12 cellular contexts compared by ENCODE assay signal in genomic region chr1:2019571-2020309, GRCh38. TPM values are rescaled to one million over a fixed set of nuclear protein-coding genes. Genes with fewer than 3 reads are reported as not detected.
DNase-seq lines count a peak whose midpoint lies in the region; ATAC-seq and TF ChIP-seq lines count a peak whose summit lies in the region.
"Had no signal": no experiment of that assay in that cellular context is flagged by ENCODE, and none has a peak within 500 bp of the region (broad histone marks: within the 10 kb centered on the region; RNA-seq: fewer than 3 reads in every experiment).

No MANE protein-coding gene starts in this region.

- H3K4me2 ChIP-seq in neural cell (ENCODE audit: low read length) = no peak overlapping the region

- no peaks in the 10 kb centered on the region for H3K9me2 ChIP-seq in neural cell (ENCODE audit: insufficient read depth, low read length)

- H3K27me3 ChIP-seq in RWPE2 (ENCODE audit: insufficient read depth, poor library complexity, severe bottlenecking) = peaks cover 46% of the 10 kb centered on the region
- H3K27me3 ChIP-seq in esophagus squamous epithelium = peaks cover 7 to 100% (median 16%) of the 10 kb centered on the region in 4 donors
- peaks cover 25% of the 10 kb centered on the region for H3K27me3 ChIP-seq in neural cell (ENCODE audit: insufficient read depth, low read depth, low read length)

- TF ChIP-seq POLR2A in esophagus squamous epithelium (IDR thresholded peaks at IDR 0.05) = no peak

- H3F3A ChIP-seq in neural cell (ENCODE audit: insufficient read depth, low read length, poor library complexity, severe bottlenecking) = no peaks in the 10 kb centered on the region

- no peaks in the 10 kb centered on the region for H3K9me3 ChIP-seq in ES-I3 (ENCODE audit: control insufficient read depth, insufficient read depth, low read length)
- H3K9me3 ChIP-seq in RWPE2 (ENCODE audit: severe bottlenecking) = no peaks in the 10 kb centered on the region
- H3K9me3 ChIP-seq in esophagus squamous epithelium = no peaks in the 10 kb centered on the region
- H3K9me3 ChIP-seq in neural cell (ENCODE audit: low read length) = no peaks in the 10 kb centered on the region

- TF ChIP-seq RAD21 in neural cell (conservative IDR thresholded peaks at IDR 0.05) = no peak

- H3K9ac ChIP-seq in ES-I3 (ENCODE audit: low read depth, low read length) (peak overlapping the region; percentile 30; the same call in 1 of the 2 replicates), neural cell (ENCODE audit: low read length) (no peak overlapping the region)

- ATAC-seq in RWPE2 (ENCODE audit: low read depth) (no peak), GM18517 (IDR thresholded peaks at IDR 0.05; ENCODE audit: unreplicated experiment) (no peak), HG03565 (IDR thresholded peaks at IDR 0.05; ENCODE audit: unreplicated experiment) (no peak)
- ATAC-seq: PC-3 had no signal

- TF ChIP-seq CTCF in RWPE2 (IDR thresholded peaks at IDR 0.05; ENCODE audit: poor library complexity, severe bottlenecking) (no peak), esophagus squamous epithelium (IDR thresholded peaks at IDR 0.05) (no peak), neural cell (IDR thresholded peaks at IDR 0.05; ENCODE audit: poor library complexity, severe bottlenecking) (no peak)

- TF ChIP-seq EP300 in neural cell (conservative IDR thresholded peaks at IDR 0.05; ENCODE audit: poor library complexity, severe bottlenecking) = no peak

- no peaks in the 10 kb centered on the region for H4K20me1 ChIP-seq in neural cell (ENCODE audit: insufficient read depth)

- no peak overlapping the region for H2AFZ ChIP-seq in neural cell (ENCODE audit: low read depth, low read length)

- H3K36me3 ChIP-seq in ES-I3 (ENCODE audit: insufficient read depth, low read length) (no peaks in the 10 kb centered on the region), RWPE2 (ENCODE audit: low read depth) (no peaks in the 10 kb centered on the region), esophagus squamous epithelium (no peaks in the 10 kb centered on the region), neural cell (ENCODE audit: insufficient read depth, low read length) (no peaks in the 10 kb centered on the region)

- WGBS in esophagus squamous epithelium, 2 donors = 43 to 64% methylated on average over 3 to 6 of the region's 61 CpGs

- H3K27ac ChIP-seq in RWPE2 (ENCODE audit: poor library complexity, severe bottlenecking) (no peak overlapping the region), esophagus squamous epithelium (no peak overlapping the region), neural cell (ENCODE audit: low read length) (no peak overlapping the region)

- peak overlapping the region; percentile 22 for H3K4me3 ChIP-seq in RWPE2 (ENCODE audit: severe bottlenecking)
- H3K4me3 ChIP-seq in esophagus squamous epithelium = peak overlapping the region in 3 of 4 donors; percentile 29 to 58 (median 44)
- H3K4me3 ChIP-seq in neural cell (ENCODE audit: low read length) = peak overlapping the region; percentile 39

- H3K4me1 ChIP-seq in ES-I3 (ENCODE audit: insufficient read depth, low read length) (peaks cover 11% of the 10 kb centered on the region; the same call in 1 of the 2 replicates), RWPE2 (ENCODE audit: insufficient read depth, poor library complexity, severe bottlenecking) (no peaks in the 10 kb centered on the region), esophagus squamous epithelium (peaks cover 0 to 23% (median 8%) of the 10 kb centered on the region in 3 donors)

- H3K79me2 ChIP-seq in neural cell (replicated peaks; ENCODE audit: insufficient read depth, low read length) = no peaks in the 10 kb centered on the region

- intact Hi-C loops in esophagus squamous epithelium (cut with DNase I) = no loop called here

- DNase-seq in RWPE2 (ENCODE audit: low spot score) (no peak), esophagus squamous epithelium (lab: John Stamatoyannopoulos, UW) (no peak), epidermal melanocyte (ENCODE audit: insufficient read length, low spot score) (no peak), NCI-H69 (lab: John Stamatoyannopoulos, UW) (no peak)
- DNase-seq: activated CD4-positive, CD25-positive, alpha-beta regulatory T cell treated with anti-CD3 and anti-CD28 coated beads, Interleukin-2, amount 50 U/mL, for 72 hours; NCI-H1092 treated with DMSO at 0.1 percent for 48 hours; PC-3 had no signal

TF ChIP-seq in neural cell, 6 proteins besides CTCF, POLR2A, EP300 and RAD21:
- TF ChIP-seq EZH2 (IDR thresholded peaks at IDR 0.05; ENCODE audit: borderline replicate concordance, insufficient read depth, low read length, poor library complexity, severe bottlenecking) (no peak), MXI1 (conservative IDR thresholded peaks at IDR 0.05; ENCODE audit: poor library complexity, severe bottlenecking) (no peak), TAF1 (IDR thresholded peaks at IDR 0.05; ENCODE audit: low read depth) (no peak), POLR2AphosphoS5 (IDR thresholded peaks at IDR 0.05) (no peak), SMC3 (conservative IDR thresholded peaks at IDR 0.05; ENCODE audit: poor library complexity) (no peak)
- TF ChIP-seq, protein P1, sequence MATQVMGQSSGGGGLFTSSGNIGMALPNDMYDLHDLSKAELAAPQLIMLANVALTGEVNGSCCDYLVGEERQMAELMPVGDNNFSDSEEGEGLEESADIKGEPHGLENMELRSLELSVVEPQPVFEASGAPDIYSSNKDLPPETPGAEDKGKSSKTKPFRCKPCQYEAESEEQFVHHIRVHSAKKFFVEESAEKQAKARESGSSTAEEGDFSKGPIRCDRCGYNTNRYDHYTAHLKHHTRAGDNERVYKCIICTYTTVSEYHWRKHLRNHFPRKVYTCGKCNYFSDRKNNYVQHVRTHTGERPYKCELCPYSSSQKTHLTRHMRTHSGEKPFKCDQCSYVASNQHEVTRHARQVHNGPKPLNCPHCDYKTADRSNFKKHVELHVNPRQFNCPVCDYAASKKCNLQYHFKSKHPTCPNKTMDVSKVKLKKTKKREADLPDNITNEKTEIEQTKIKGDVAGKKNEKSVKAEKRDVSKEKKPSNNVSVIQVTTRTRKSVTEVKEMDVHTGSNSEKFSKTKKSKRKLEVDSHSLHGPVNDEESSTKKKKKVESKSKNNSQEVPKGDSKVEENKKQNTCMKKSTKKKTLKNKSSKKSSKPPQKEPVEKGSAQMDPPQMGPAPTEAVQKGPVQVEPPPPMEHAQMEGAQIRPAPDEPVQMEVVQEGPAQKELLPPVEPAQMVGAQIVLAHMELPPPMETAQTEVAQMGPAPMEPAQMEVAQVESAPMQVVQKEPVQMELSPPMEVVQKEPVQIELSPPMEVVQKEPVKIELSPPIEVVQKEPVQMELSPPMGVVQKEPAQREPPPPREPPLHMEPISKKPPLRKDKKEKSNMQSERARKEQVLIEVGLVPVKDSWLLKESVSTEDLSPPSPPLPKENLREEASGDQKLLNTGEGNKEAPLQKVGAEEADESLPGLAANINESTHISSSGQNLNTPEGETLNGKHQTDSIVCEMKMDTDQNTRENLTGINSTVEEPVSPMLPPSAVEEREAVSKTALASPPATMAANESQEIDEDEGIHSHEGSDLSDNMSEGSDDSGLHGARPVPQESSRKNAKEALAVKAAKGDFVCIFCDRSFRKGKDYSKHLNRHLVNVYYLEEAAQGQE (IDR thresholded peaks at IDR 0.05; ENCODE audit: borderline replicate concordance) = peak; percentile 58

RNA-seq across cellular contexts. Expression of gene GABRD, which starts 0.6 kb away (rescaled TPM):
- total RNA-seq in esophagus squamous epithelium = 1 to 10 TPM in 2 of 4 donors, under 1 TPM in 1, not detected in 1; 0.57 to 5.4 (median 1.8) TPM
- 0.70 and 0.85 TPM in 2 replicates for polyA plus RNA-seq in neural cell
- 0.49 TPM in 1 of 2 replicates, not detected in the other for polyA minus RNA-seq in neural cell
- total RNA-seq: epithelial cell of proximal tubule, PC-3 had no signal

RNA-seq across cellular contexts. Expression of gene CFAP74, which starts 16.2 kb away (rescaled TPM):
- total RNA-seq in esophagus squamous epithelium = not detected
- polyA plus RNA-seq in neural cell = 0.22 TPM in 1 of 2 replicates, not detected in the other
- 0.23 TPM in 1 of 2 replicates, not detected in the other for polyA minus RNA-seq in neural cell
- total RNA-seq: epithelial cell of proximal tubule, PC-3 had no signal

RNA-seq across cellular contexts. Expression of gene PRKCZ, which starts 30.5 kb away (rescaled TPM):
- total RNA-seq in esophagus squamous epithelium = 10 to 100 TPM; 14.5 to 23.8 (median 17.5) TPM
- 54.9 and 69.9 TPM in 2 replicates for polyA plus RNA-seq in neural cell
- polyA minus RNA-seq in neural cell = 38.3 and 39.0 TPM in 2 replicates
